Comparison of ENCODE assay signal across 12 cellular contexts in the genomic region with DNA sequence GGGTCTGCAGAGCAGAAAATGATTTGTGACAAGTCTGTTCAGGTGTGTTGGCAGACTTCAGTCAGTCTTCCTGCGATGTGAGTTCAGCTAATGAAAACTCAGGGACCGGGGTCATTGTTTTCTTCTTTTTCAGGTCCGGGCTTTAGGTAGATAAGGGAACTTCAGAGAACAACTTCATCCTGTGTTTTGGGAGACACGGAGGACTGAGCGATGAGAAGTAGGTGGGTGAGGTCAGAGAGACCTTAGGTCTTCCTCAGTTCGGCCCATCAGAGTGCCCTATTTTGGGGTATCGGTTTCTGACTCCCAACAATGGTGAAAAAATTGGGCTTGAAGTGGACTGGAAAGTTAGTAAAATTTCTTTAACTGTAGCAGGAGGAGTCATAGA.
DNase-seq lines count a peak whose midpoint lies in the region; ATAC-seq and TF ChIP-seq lines count a peak whose summit lies in the region.
"Had no signal": no experiment of that assay in that cellular context is flagged by ENCODE, and none has a peak within 500 bp of the region (broad histone marks: within the 10 kb centered on the region; RNA-seq: fewer than 3 reads in every experiment).

No MANE protein-coding gene starts in this region.

- H3K4me3 Mint-ChIP-seq in nephron progenitor cell (no peak overlapping the region), natural killer cell (no peak overlapping the region)
- H3K4me3 Mint-ChIP-seq: naive thymus-derived CD4-positive, alpha-beta T cell had no signal

- H3K9me3 ChIP-seq in aorta (ENCODE audit: control insufficient read depth, low read length): no peaks in the 10 kb centered on the region

- peaks cover 7% of the 10 kb centered on the region for H3K27me3 Mint-ChIP-seq in nephron progenitor cell (ENCODE audit: low read depth, poor library complexity)
- H3K27me3 Mint-ChIP-seq in natural killer cell (ENCODE audit: low read depth in 2 of 2): no peaks in the 10 kb centered on the region

- peak; percentile 20 for ATAC-seq in GM19023 (IDR thresholded peaks at IDR 0.05; ENCODE audit: unreplicated experiment)
- ATAC-seq in HG02588 (IDR thresholded peaks at IDR 0.05; ENCODE audit: unreplicated experiment): peak; percentile 23
- ATAC-seq in HG03442 (IDR thresholded peaks at IDR 0.05; ENCODE audit: unreplicated experiment): peak; percentile 15
- ATAC-seq in natural killer cell: no peak
- ATAC-seq in aorta (ENCODE audit: low FRiP score): no peak

- H3K27ac ChIP-seq in aorta (ENCODE audit: low read depth in 1 of 2, low read length in 2 of 2): no peak overlapping the region

- H3K4me1 ChIP-seq in aorta (ENCODE audit: control insufficient read depth in 1 of 2, insufficient read depth in 2 of 2, low read length in 2 of 2): no peaks in the 10 kb centered on the region

- 93% methylated on average over 7 of the region's 7 CpGs for WGBS in aorta, 2 donors

- no peak for DNase-seq in nephron progenitor cell
- no peak for DNase-seq in natural killer cell
- DNase-seq in stimulated activated naive CD4-positive, alpha-beta T cell (lab: John Stamatoyannopoulos, UW): no peak
- DNase-seq in aorta: no peak
- DNase-seq in posterior cingulate gyrus: no peak
- DNase-seq: Calu3; naive thymus-derived CD4-positive, alpha-beta T cell; NCI-H1436 had no signal

- intact Hi-C loops in natural killer cell (cut with micrococcal nuclease): no loop called here
- intact Hi-C loops in aorta (cut with DNase I): no loop called here
- intact Hi-C loops in posterior cingulate gyrus (cut with DNase I): no loop called here

- peaks cover 42% of the 10 kb centered on the region for H3K4me1 Mint-ChIP-seq in nephron progenitor cell
- H3K4me1 Mint-ChIP-seq in natural killer cell: no peaks in the 10 kb centered on the region
- H3K4me1 Mint-ChIP-seq: naive thymus-derived CD4-positive, alpha-beta T cell had no signal

- H3K4me3 ChIP-seq in aorta (ENCODE audit: low read length in 2 of 2): no peak overlapping the region
- H3K4me3 ChIP-seq: smooth muscle cell had no signal

- H3K9me3 Mint-ChIP-seq in nephron progenitor cell (peaks cover 75% of the 10 kb centered on the region), natural killer cell (peaks cover 8 to 13% of the 10 kb centered on the region in 2 donors)

- no peaks in the 10 kb centered on the region for H3K36me3 ChIP-seq in aorta (ENCODE audit: control insufficient read depth in 1 of 2, insufficient read depth in 2 of 2, low read length in 1 of 2)

- TF ChIP-seq CTCF in nephron progenitor cell (IDR thresholded peaks at IDR 0.05): no peak
- no peak for TF ChIP-seq CTCF in natural killer cell (IDR thresholded peaks at IDR 0.05)

- H3K27me3 ChIP-seq in aorta (ENCODE audit: control insufficient read depth in 1 of 2, insufficient read depth in 2 of 2, low read length in 1 of 2): no peaks in the 10 kb centered on the region

- H3K36me3 Mint-ChIP-seq in nephron progenitor cell (ENCODE audit: low read depth) (peaks cover 49% of the 10 kb centered on the region), natural killer cell (peaks cover 13% of the 10 kb centered on the region)

- H3K27ac Mint-ChIP-seq in nephron progenitor cell (peak overlapping the region; percentile 95), natural killer cell (no peak overlapping the region)
- H3K27ac Mint-ChIP-seq: naive thymus-derived CD4-positive, alpha-beta T cell had no signal

Comparison
In these comparisons a context has a peak if more than half of its experiments do, and no peak if none do; other contexts are left out.
1. ATAC-seq: peak in GM19023 (single experiment), HG02588 (single experiment) and HG03442 (single experiment); none in natural killer cell (0 of 3) and aorta (single experiment).